8 cellular contexts compared by ENCODE assay signal in genomic region chr17:46818319-46818928, GRCh38. TPM values are rescaled to one million over a fixed set of nuclear protein-coding genes. Genes with fewer than 3 reads are reported as not detected.
A peak's percentile ranks its signal among the peaks of the same experiment; 100 is the strongest.
DNase-seq lines count a peak whose midpoint lies in the region; TF ChIP-seq lines count a peak whose summit lies in the region.

Gene WNT3 (minus strand): TSS chr17:46818692. CDS start chr17:46818597, 95 bp downstream.

- peaks cover 28% of the 10 kb centered on the region for H3K4me1 Mint-ChIP-seq in activated naive CD8-positive, alpha-beta T cell treated with anti-CD3 and anti-CD28 coated beads for 36 hours

- H3K79me2 ChIP-seq in OCI-LY7 (ENCODE audit: insufficient read depth, low read depth, low read length): no peaks in the 10 kb centered on the region

- H3K4me3 ChIP-seq in OCI-LY7 (ENCODE audit: low read depth, low read length, poor library complexity, severe bottlenecking) (peak within 1 kb of the TSS; percentile 63), thyroid gland (replicated peaks in 1 of 3) (no peak within 1 kb of the TSS)

- DNase-seq in GM10248 (ENCODE audit: extremely low spot score): peak; percentile 67
- peak; percentile 63 for DNase-seq in OCI-LY7 (ENCODE audit: low spot score)
- peak; percentile 63 for DNase-seq in activated naive CD8-positive, alpha-beta T cell treated with anti-CD3 and anti-CD28 coated beads for 36 hours
- peak; percentile 64 for DNase-seq in left kidney (ENCODE audit: low read depth, low spot score)
- peak; percentile 14 to 20 for DNase-seq in stimulated activated CD8-positive, alpha-beta memory T cell treated with anti-CD3 and anti-CD28 coated beads, Interleukin-15, amount 100 ng/mL, for 4 hours (ENCODE audit: low read depth in 2 of 2)
- no peak for DNase-seq in thyroid gland
- no peak for DNase-seq in LoVo (ENCODE audit: low spot score)
- no peak for DNase-seq in NK-92 treated with Interleukin-12 subunit alpha and Interleukin-12 subunit beta, amount 100 ng/mL, for 24 hours (lab: John Stamatoyannopoulos, UW)

- POLR2A ChIA-PET in GM10248 (lab: Yijun Ruan, JAX) (no interaction called here), OCI-LY7 (lab: Charles Lee) (no interaction called here)

- H3K36me3 ChIP-seq in OCI-LY7 (ENCODE audit: insufficient read depth, low read length) (no peaks in the 10 kb centered on the region), thyroid gland (no peaks in the 10 kb centered on the region)

- BruUV-seq in OCI-LY7 (replicated peaks; lab: Mats Ljungman, UMichigan): no TSS peak

- peak within 1 kb of the TSS; percentile 82 for H2AFZ ChIP-seq in OCI-LY7 (ENCODE audit: low read length)

- H3K4me2 ChIP-seq in OCI-LY7 (ENCODE audit: low read length): peak within 1 kb of the TSS; percentile 78

- H3K9me2 ChIP-seq in OCI-LY7 (ENCODE audit: insufficient read depth, low read length): no peaks in the 10 kb centered on the region

- TF ChIP-seq POLR2A in thyroid gland (IDR thresholded peaks at IDR 0.05): no peak

- peaks cover 38% of the 10 kb centered on the region for H3K27me3 ChIP-seq in thyroid gland

- peak within 1 kb of the TSS; percentile 65 for H3K4me3 Mint-ChIP-seq in activated naive CD8-positive, alpha-beta T cell treated with anti-CD3 and anti-CD28 coated beads for 36 hours

- H3K36me3 Mint-ChIP-seq in activated naive CD8-positive, alpha-beta T cell treated with anti-CD3 and anti-CD28 coated beads for 36 hours: no peaks in the 10 kb centered on the region

- CTCF ChIA-PET in GM10248 (lab: Yijun Ruan, JAX): interaction anchor here (1.5 kb wide), 1 partner anchor 17 kb away, joined by 3 read pairs; no protein-coding TSS in a partner anchor
- CTCF ChIA-PET in OCI-LY7 (lab: Charles Lee; ENCODE audit: unreplicated experiment): no interaction called here

- H3K27ac ChIP-seq in OCI-LY7 (ENCODE audit: low read depth, low read length, poor library complexity, severe bottlenecking) (no peak within 1 kb of the TSS), thyroid gland (no peak within 1 kb of the TSS)

- H4K20me1 ChIP-seq in OCI-LY7 (ENCODE audit: insufficient read depth, low read length): no peaks in the 10 kb centered on the region

- H3K4me1 ChIP-seq in OCI-LY7 (ENCODE audit: insufficient read depth, low read length, poor library complexity, severe bottlenecking) (peaks cover 24% of the 10 kb centered on the region), thyroid gland (peaks cover 4 to 17% of the 10 kb centered on the region in 2 donors)

- TF ChIP-seq CTCF in GM10248 (IDR thresholded peaks at IDR 0.05; ENCODE audit: control extremely low read depth, extremely low read depth, low read depth, missing control alignments) (no peak), OCI-LY7 (conservative IDR thresholded peaks at IDR 0.05; ENCODE audit: low read length) (no peak), thyroid gland (IDR thresholded peaks at IDR 0.05) (no peak)

- peaks cover 97% of the 10 kb centered on the region for H3K27me3 Mint-ChIP-seq in activated naive CD8-positive, alpha-beta T cell treated with anti-CD3 and anti-CD28 coated beads for 36 hours

- intact Hi-C loops in OCI-LY7 (cut with micrococcal nuclease; ENCODE audit: unreplicated experiment): no loop called here
- intact Hi-C loops in thyroid gland (cut with DNase I): no loop called here

- no peaks in the 10 kb centered on the region for H3K9me3 Mint-ChIP-seq in activated naive CD8-positive, alpha-beta T cell treated with anti-CD3 and anti-CD28 coated beads for 36 hours

- no peaks in the 10 kb centered on the region for H3K9me3 ChIP-seq in OCI-LY7 (ENCODE audit: low read length)
- H3K9me3 ChIP-seq in thyroid gland: no peaks in the 10 kb centered on the region

- WGBS in thyroid gland, 2 donors: 0 to 3% methylated on average over 14 of the region's 47 CpGs

- H3K27ac Mint-ChIP-seq in activated naive CD8-positive, alpha-beta T cell treated with anti-CD3 and anti-CD28 coated beads for 36 hours: no peak within 1 kb of the TSS

RNA-seq across cellular contexts. Expression of gene WNT3, which starts in this region (rescaled TPM):
- total RNA-seq in OCI-LY7 (2014; rRNA removed; shearing (Covaris generic)): 4.9 and 5.6 TPM in 2 replicates
- total RNA-seq in OCI-LY7 (2022) (5.1 and 5.5 TPM in 2 replicates), thyroid gland (1 to 10 TPM in 1 of 4 donors, under 1 TPM in 3; 0.68 to 2.4 (median 0.82) TPM)
- total RNA-seq in activated naive CD8-positive, alpha-beta T cell treated with anti-CD3 and anti-CD28 coated beads for 36 hours: under 1 TPM; 0.06 to 0.08 TPM

Comparison
In these comparisons a context has a peak if more than half of its experiments do, and no peak if none do; other contexts are left out.
1. Peak in DNase-seq in activated naive CD8-positive, alpha-beta T cell treated with anti-CD3 and anti-CD28 coated beads for 36 hours; RNA of the gene not detected or under 1 TPM.
2. DNase-seq: peak in GM10248 (single experiment), OCI-LY7 (single experiment), left kidney (single experiment) and stimulated activated CD8-positive, alpha-beta memory T cell treated with anti-CD3 and anti-CD28 coated beads, Interleukin-15, amount 100 ng/mL, for 4 hours (2 of 2); none in thyroid gland (0 of 2), LoVo (single experiment) and NK-92 treated with Interleukin-12 subunit alpha and Interleukin-12 subunit beta, amount 100 ng/mL, for 24 hours (single experiment).